Comparison of ENCODE assay signal across 9 cellular contexts in the genomic region with DNA sequence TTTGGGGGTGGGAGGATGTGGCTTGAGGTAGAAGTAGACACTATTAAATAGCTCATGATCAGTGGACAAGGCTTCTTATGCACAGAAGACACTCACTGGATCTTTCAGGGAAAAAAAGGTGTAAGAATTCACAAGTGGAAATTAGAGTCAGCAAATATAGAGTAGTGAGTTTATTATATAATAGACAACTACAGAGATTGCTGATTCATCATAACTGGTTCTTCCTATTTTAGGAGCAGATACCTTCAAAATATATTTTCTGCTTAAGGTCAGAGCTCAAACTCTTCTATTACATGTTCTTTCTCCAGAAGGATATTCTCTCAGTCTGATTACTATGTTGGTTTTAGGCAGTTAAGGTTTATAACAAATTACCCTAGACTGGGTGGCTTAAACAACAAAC.
"Had no signal": no experiment of that assay in that cellular context is flagged by ENCODE, and none has a peak within 500 bp of the region (broad histone marks: within the 10 kb centered on the region; RNA-seq: fewer than 3 reads in every experiment).

No MANE protein-coding gene starts in this region.

- DNase-seq: GM23248, GOT3, H7, HFFc6, KBM-7 had no signal

- H3K4me1 ChIP-seq: HAP-1 had no signal

- H3K27ac Mint-ChIP-seq: HFFc6 had no signal

- H3K9me3 ChIP-seq: HAP-1 had no signal

- ATAC-seq: HCT116 had no signal

- H3K9ac ChIP-seq: GM23248, KMS-11 had no signal

- H3K27ac ChIP-seq: GM23248, KMS-11 had no signal

- H2AFZ ChIP-seq: GM23248 had no signal

- H3K4me2 ChIP-seq: KMS-11 had no signal

- H3K4me3 ChIP-seq: GM23248, HAP-1 had no signal

- H3K4me3 Mint-ChIP-seq: HFFc6 had no signal

- FAIRE-seq: HTR-8/SVneo had no signal

- H3K36me3 ChIP-seq: HAP-1 had no signal
